11 cellular contexts compared by ENCODE assay signal in the genomic region with DNA sequence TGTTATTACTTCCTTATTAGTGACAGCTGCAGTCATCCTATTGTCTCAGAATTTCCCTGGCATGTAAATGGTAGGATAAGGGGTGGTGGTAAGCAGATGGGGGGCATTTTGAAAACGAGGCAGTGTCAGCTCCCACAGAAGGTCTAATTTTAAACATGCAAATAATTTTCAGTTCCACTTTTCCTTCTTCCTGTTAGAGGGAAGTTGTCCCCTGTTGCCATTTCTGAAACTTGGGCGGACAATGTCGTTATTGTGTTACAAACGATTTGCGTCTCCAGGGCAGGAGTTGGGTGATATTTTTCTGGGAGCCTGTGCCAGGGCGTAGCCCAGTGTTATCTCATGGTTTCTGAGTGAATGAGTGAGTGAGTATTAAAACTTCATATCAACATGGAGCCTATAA. TPM values are rescaled to one million over a fixed set of nuclear protein-coding genes. Genes with fewer than 3 reads are reported as not detected.
DNase-seq lines count a peak whose midpoint lies in the region; ATAC-seq and TF ChIP-seq lines count a peak whose summit lies in the region.
"Had no signal": no experiment of that assay in that cellular context is flagged by ENCODE, and none has a peak within 500 bp of the region (broad histone marks: within the 10 kb centered on the region; RNA-seq: fewer than 3 reads in every experiment).

No MANE protein-coding gene starts in this region.

- no peak overlapping the region for H3K4me2 ChIP-seq in PC-9
- no peak overlapping the region for H3K4me2 ChIP-seq in mammary epithelial cell (ENCODE audit: insufficient read depth, low read depth, low read length)

- H3K4me3 ChIP-seq in PC-9: no peak overlapping the region
- H3K4me3 ChIP-seq in right cardiac atrium (ENCODE audit: low read length): peak overlapping the region; percentile 16
- H3K4me3 ChIP-seq in suprapubic skin: no peak overlapping the region
- H3K4me3 ChIP-seq in ascending aorta: no peak overlapping the region
- H3K4me3 ChIP-seq in lower leg skin (ENCODE audit: low read depth, poor library complexity, severe bottlenecking): no peak overlapping the region
- H3K4me3 ChIP-seq in mammary epithelial cell (replicated peaks in 1 of 3; ENCODE audit: insufficient read depth in 1 of 3, low read depth in 2 of 3, low read length in 3 of 3): no peak overlapping the region

- no peak for DNase-seq in activated CD4-positive, alpha-beta T cell treated with anti-CD3 and anti-CD28 coated beads, Interleukin-2, amount 10 ng/mL, durations not matched to agents 7 days and 5 days
- DNase-seq in activated CD4-positive, alpha-beta T cell treated with anti-CD3 and anti-CD28 coated beads for 1 hour: no peak
- DNase-seq in PC-9 (no peak), right cardiac atrium (peak in 1 of 3 donors; percentile 30), suprapubic skin (ENCODE audit: low spot score in 2 of 2) (no peak), ascending aorta (ENCODE audit: low spot score in 2 of 2) (no peak), lower leg skin (ENCODE audit: low spot score in 2 of 2) (no peak), mammary epithelial cell (no peak)
- DNase-seq: activated CD4-positive, alpha-beta T cell treated with anti-CD3 and anti-CD28 coated beads, Interleukin-2, amount 50 U/mL, for 1 hour; NK-92 treated with Interleukin-12 subunit alpha and Interleukin-12 subunit beta, amount 100 ng/mL, for 24 hours; stimulated activated naive CD8-positive, alpha-beta T cell treated with anti-CD3 and anti-CD28 coated beads, Interleukin-15, Interleukin-2, amounts not matched to agents 100 U/mL and 50 U/mL, for 24 hours had no signal

- H3K4me1 ChIP-seq in PC-9 (replicated peaks; ENCODE audit: insufficient read depth): peaks cover 79% of the 10 kb centered on the region
- no peaks in the 10 kb centered on the region for H3K4me1 ChIP-seq in right cardiac atrium (ENCODE audit: control insufficient read depth, insufficient read depth, low read length)
- peaks cover 10% of the 10 kb centered on the region for H3K4me1 ChIP-seq in suprapubic skin
- H3K4me1 ChIP-seq in ascending aorta: peaks cover 0 to 2% of the 10 kb centered on the region in 2 donors
- peaks cover 5% of the 10 kb centered on the region for H3K4me1 ChIP-seq in mammary epithelial cell (ENCODE audit: insufficient read depth, low read length)

- intact Hi-C loops in PC-9 (cut with micrococcal nuclease; ENCODE audit: unreplicated experiment) (no loop called here), right cardiac atrium (cut with DNase I) (no loop called here), ascending aorta (cut with DNase I) (no loop called here), lower leg skin (cut with DNase I; ENCODE audit: low total_unique reads) (no loop called here), mammary epithelial cell (cut with micrococcal nuclease) (no loop called here)

- TF ChIP-seq CTCF in PC-9 (conservative IDR thresholded peaks at IDR 0.05) (no peak), suprapubic skin (IDR thresholded peaks at IDR 0.05) (no peak), ascending aorta (IDR thresholded peaks at IDR 0.05) (no peak), lower leg skin (IDR thresholded peaks at IDR 0.05) (no peak), mammary epithelial cell (conservative IDR thresholded peaks at IDR 0.05 in 1 of 2, IDR thresholded peaks at IDR 0.05 in 1 of 2; ENCODE audit: extremely low read depth in 1 of 2, insufficient read depth in 1 of 2, low read depth in 1 of 2, low read length in 2 of 2) (no peak)

- in situ Hi-C loops in mammary epithelial cell (cut with MboI; ENCODE audit: low sequenced_read_pairs in 2 of 2): no loop called here

- peak overlapping the region; percentile 9 for H3K27ac Mint-ChIP-seq in activated CD4-positive, alpha-beta T cell treated with anti-CD3 and anti-CD28 coated beads, Interleukin-2, amount 10 ng/mL, durations not matched to agents 7 days and 5 days

- no peak for TF ChIP-seq EP300 in suprapubic skin (IDR thresholded peaks at IDR 0.05)

- CTCF ChIA-PET in activated CD4-positive, alpha-beta T cell treated with anti-CD3 and anti-CD28 coated beads, Interleukin-2, amount 10 ng/mL, durations not matched to agents 7 days and 5 days (lab: Charles Lee): interaction anchor here (0.5 kb wide), 1 partner anchor 51 kb away, joined by 3 read pairs; no protein-coding TSS in a partner anchor
- CTCF ChIA-PET in PC-9 (lab: Charles Lee) (no interaction called here), mammary epithelial cell (lab: Charles Lee; ENCODE audit: low non-redundant PET) (no interaction called here)

- H4K20me1 ChIP-seq in PC-9 (ENCODE audit: insufficient read depth) (no peaks in the 10 kb centered on the region), mammary epithelial cell (ENCODE audit: insufficient read depth, low read length) (no peaks in the 10 kb centered on the region)

- no peaks in the 10 kb centered on the region for H3K9me2 ChIP-seq in PC-9 (ENCODE audit: insufficient read depth)

- no peaks in the 10 kb centered on the region for H3K27me3 ChIP-seq in PC-9 (ENCODE audit: insufficient read depth, low read depth)
- no peaks in the 10 kb centered on the region for H3K27me3 ChIP-seq in right cardiac atrium (ENCODE audit: control insufficient read depth, insufficient read depth)
- H3K27me3 ChIP-seq in suprapubic skin: no peaks in the 10 kb centered on the region
- H3K27me3 ChIP-seq in ascending aorta: no peaks in the 10 kb centered on the region
- no peaks in the 10 kb centered on the region for H3K27me3 ChIP-seq in mammary epithelial cell (ENCODE audit: insufficient read depth, low read length)

- H3K9me3 ChIP-seq in PC-9 (ENCODE audit: insufficient read depth, low read depth): no peaks in the 10 kb centered on the region
- no peaks in the 10 kb centered on the region for H3K9me3 ChIP-seq in right cardiac atrium (ENCODE audit: control insufficient read depth, low read length)
- no peaks in the 10 kb centered on the region for H3K9me3 ChIP-seq in suprapubic skin
- H3K9me3 ChIP-seq in ascending aorta: no peaks in the 10 kb centered on the region
- no peaks in the 10 kb centered on the region for H3K9me3 ChIP-seq in mammary epithelial cell (replicated peaks; ENCODE audit: insufficient read depth, low read length)

- H3K9ac ChIP-seq in mammary epithelial cell (ENCODE audit: insufficient read depth, low read length): no peak overlapping the region

- peaks cover 97% of the 10 kb centered on the region for H3K79me2 ChIP-seq in PC-9 (ENCODE audit: low read depth)
- H3K79me2 ChIP-seq in mammary epithelial cell (ENCODE audit: insufficient read depth, low read length): no peaks in the 10 kb centered on the region

- peaks cover 50% of the 10 kb centered on the region for H3K36me3 Mint-ChIP-seq in activated CD4-positive, alpha-beta T cell treated with anti-CD3 and anti-CD28 coated beads, Interleukin-2, amount 10 ng/mL, durations not matched to agents 7 days and 5 days (ENCODE audit: low read depth)

- dilution Hi-C loops in mammary epithelial cell (cut with HindIII; ENCODE audit: low sequenced_read_pairs): no loop called here

- no peaks in the 10 kb centered on the region for H3K9me3 Mint-ChIP-seq in activated CD4-positive, alpha-beta T cell treated with anti-CD3 and anti-CD28 coated beads, Interleukin-2, amount 10 ng/mL, durations not matched to agents 7 days and 5 days

- H3K36me3 ChIP-seq in PC-9 (ENCODE audit: low read depth) (peaks cover 22% of the 10 kb centered on the region), suprapubic skin (no peaks in the 10 kb centered on the region), ascending aorta (no peaks in the 10 kb centered on the region), mammary epithelial cell (ENCODE audit: insufficient read depth, low read length) (no peaks in the 10 kb centered on the region)

- peaks cover 41% of the 10 kb centered on the region for H3F3A ChIP-seq in PC-9 (ENCODE audit: insufficient read depth, low read depth)

- H3K27me3 Mint-ChIP-seq in activated CD4-positive, alpha-beta T cell treated with anti-CD3 and anti-CD28 coated beads, Interleukin-2, amount 10 ng/mL, durations not matched to agents 7 days and 5 days: no peaks in the 10 kb centered on the region

- no peak overlapping the region for H3K4me3 Mint-ChIP-seq in activated CD4-positive, alpha-beta T cell treated with anti-CD3 and anti-CD28 coated beads, Interleukin-2, amount 10 ng/mL, durations not matched to agents 7 days and 5 days

- POLR2A ChIA-PET in activated CD4-positive, alpha-beta T cell treated with anti-CD3 and anti-CD28 coated beads, Interleukin-2, amount 10 ng/mL, durations not matched to agents 7 days and 5 days (lab: Charles Lee): no interaction called here
- POLR2A ChIA-PET in PC-9 (lab: Charles Lee; ENCODE audit: unreplicated experiment): no interaction called here

- peak overlapping the region; percentile 50 for H3K27ac ChIP-seq in PC-9
- H3K27ac ChIP-seq in right cardiac atrium (ENCODE audit: low read length): peak overlapping the region; percentile 86
- peak overlapping the region; percentile 43 for H3K27ac ChIP-seq in suprapubic skin
- H3K27ac ChIP-seq in ascending aorta: no peak overlapping the region
- no peak overlapping the region for H3K27ac ChIP-seq in mammary epithelial cell (ENCODE audit: insufficient read depth, low read depth, low read length)

- TF ChIP-seq POLR2A in suprapubic skin (IDR thresholded peaks at IDR 0.05) (no peak), lower leg skin (IDR thresholded peaks at IDR 0.05) (no peak)

- WGBS in right cardiac atrium: 22% methylated on average over 6 of the region's 6 CpGs
- WGBS in suprapubic skin: 51% methylated on average over 6 of the region's 6 CpGs
- WGBS in lower leg skin, 2 donors: 41 to 45% methylated on average over 6 of the region's 6 CpGs
- WGBS in mammary epithelial cell (ENCODE audit: low coverage, missing lambda C conversion rate): 30% methylated on average over 4 of the region's 6 CpGs

- H2AFZ ChIP-seq in PC-9 (no peak overlapping the region), mammary epithelial cell (ENCODE audit: low read depth, low read length) (no peak overlapping the region)

- H3K4me1 Mint-ChIP-seq in activated CD4-positive, alpha-beta T cell treated with anti-CD3 and anti-CD28 coated beads, Interleukin-2, amount 10 ng/mL, durations not matched to agents 7 days and 5 days: peaks cover 73% of the 10 kb centered on the region

- ATAC-seq in right cardiac atrium: peak; percentile 44 to 56
- ATAC-seq: stimulated activated naive CD8-positive, alpha-beta T cell treated with anti-CD3 and anti-CD28 coated beads, Interleukin-15, Interleukin-2, amounts not matched to agents 100 U/mL and 50 U/mL, for 24 hours had no signal

- no TSS peak for BruUV-seq in PC-9 (replicated peaks; lab: Mats Ljungman, UMichigan)
- BruUV-seq in mammary epithelial cell (replicated peaks; lab: Mats Ljungman, UMichigan): no TSS peak

RNA-seq across cellular contexts. Expression of a gene that starts 7.4 kb away (rescaled TPM):
- 10 to 100 TPM; 75.2 to 81.3 TPM for total RNA-seq in activated CD4-positive, alpha-beta T cell treated with anti-CD3 and anti-CD28 coated beads, Interleukin-2, amount 10 ng/mL, durations not matched to agents 7 days and 5 days
- total RNA-seq in PC-9 (2021): 43.3 and 43.7 TPM in 2 replicates
- 1 to 10 TPM; 6.0 to 8.7 (median 7.0) TPM for total RNA-seq in right cardiac atrium
- polyA plus RNA-seq in right cardiac atrium: 1.8 TPM
- total RNA-seq in suprapubic skin: 10 to 100 TPM in 3 of 4 donors, 1 to 10 TPM in 1; 4.0 to 15.5 (median 13.1) TPM
- total RNA-seq in ascending aorta: 5.9 TPM
- 10 to 100 TPM in 2 of 4 donors, 1 to 10 TPM in 2; 4.2 to 26.2 (median 9.2) TPM for total RNA-seq in lower leg skin
- 1 to 10 TPM in 1 of 2 donors, under 1 TPM in 1; 0.73 to 1.5 TPM for total RNA-seq in mammary epithelial cell
- 0.32 TPM for polyA plus RNA-seq in mammary epithelial cell
- polyA minus RNA-seq in mammary epithelial cell: not detected

Comparison
In these comparisons a context has a peak if more than half of its experiments do, and no peak if none do; other contexts are left out.
1. H3K27ac ChIP-seq: peak in PC-9 (single experiment), right cardiac atrium (single experiment) and suprapubic skin (single experiment); none in ascending aorta (0 of 2) and mammary epithelial cell (single experiment).